8 cellular contexts compared by ENCODE assay signal in the genomic region with DNA sequence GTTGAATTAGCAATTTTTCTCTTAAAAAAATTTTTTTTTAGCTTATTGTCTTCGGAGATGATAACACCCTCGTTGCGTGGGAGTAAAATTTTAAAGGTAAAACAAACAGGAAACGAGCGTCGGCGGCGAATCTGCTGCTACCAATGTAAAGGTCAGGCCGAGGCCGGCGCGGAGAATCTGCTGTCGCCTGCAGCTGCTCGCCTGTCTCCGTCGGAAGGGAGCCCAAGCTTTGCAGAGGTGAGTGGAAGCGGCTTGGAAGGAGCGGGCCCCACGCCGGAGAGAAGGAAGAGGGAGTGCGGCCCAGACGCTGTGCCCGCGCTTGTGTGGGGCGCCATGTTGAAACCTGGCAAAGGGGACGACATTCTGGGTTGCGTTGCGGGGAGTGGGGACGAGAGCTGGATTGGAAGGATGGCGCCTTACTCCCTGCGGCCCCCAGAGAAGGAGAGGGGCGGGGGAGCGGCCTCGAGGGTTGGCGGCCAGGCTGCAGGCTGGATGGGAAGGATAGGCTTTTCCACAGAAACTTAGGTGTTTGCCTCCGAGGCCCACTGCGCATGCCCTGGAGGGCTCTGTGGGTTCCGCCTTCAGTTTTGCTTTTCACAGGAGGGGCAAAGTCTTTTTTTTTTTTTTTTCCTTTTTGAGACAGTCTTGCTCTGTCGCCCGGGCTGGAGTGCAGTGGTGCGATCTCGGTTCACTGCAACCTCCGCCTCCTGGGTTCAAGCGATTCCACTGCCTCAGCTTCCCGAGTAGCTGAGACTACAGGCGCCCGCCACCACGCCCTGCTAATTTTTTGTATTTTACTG. TPM values are rescaled to one million over a fixed set of nuclear protein-coding genes. Genes with fewer than 3 reads are reported as not detected.
DNase-seq lines count a peak whose midpoint lies in the region; ATAC-seq and TF ChIP-seq lines count a peak whose summit lies in the region.

A gene with protein sequence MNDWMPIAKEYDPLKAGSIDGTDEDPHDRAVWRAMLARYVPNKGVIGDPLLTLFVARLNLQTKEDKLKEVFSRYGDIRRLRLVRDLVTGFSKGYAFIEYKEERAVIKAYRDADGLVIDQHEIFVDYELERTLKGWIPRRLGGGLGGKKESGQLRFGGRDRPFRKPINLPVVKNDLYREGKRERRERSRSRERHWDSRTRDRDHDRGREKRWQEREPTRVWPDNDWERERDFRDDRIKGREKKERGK (plus strand): TSS at position 160 of the 800 bp plus-strand sequence. CDS start 7,402 bp downstream, outside the sequence.

- DNase-seq in A673 (ENCODE audit: low spot score) (peak; percentile 95), NCI-H69 (lab: John Stamatoyannopoulos, UW) (peak; percentile 97), dermis blood vessel endothelial cell (peak; percentile 89), left lung (peak; percentile 86 to 90)
- DNase-seq in activated CD4-positive, alpha-beta T cell treated with anti-CD3 and anti-CD28 coated beads, Interleukin-2, amount 50 U/mL, for 4 hours, result peak; percentile 77 to 82
- DNase-seq in stimulated activated CD4-positive, alpha-beta T cell treated with anti-CD3 and anti-CD28 coated beads, Interleukin-2, amount 100 ng/mL, for 24 hours, result peak; percentile 81 to 84

- H3K36me3 ChIP-seq in A673 (ENCODE audit: insufficient read depth, low read length, poor library complexity, severe bottlenecking) (no peaks in the 10 kb centered on the region), left lung (peaks cover 0 to 3% of the 10 kb centered on the region in 2 donors)

- POLR2A ChIA-PET in A673 (lab: Charles Lee; ENCODE audit: low non-redundant PET), result interaction anchor here (0.5 kb wide), 1 partner anchor 151 kb away, joined by 3 read pairs; no protein-coding TSS in a partner anchor

- H3K27me3 ChIP-seq in A673 (replicated peaks; ENCODE audit: insufficient read depth, low read depth, low read length, poor library complexity) (no peaks in the 10 kb centered on the region), left lung (no peaks in the 10 kb centered on the region)

- peak within 1 kb of the TSS; percentile 94 for H3K27ac ChIP-seq in A673 (ENCODE audit: low read depth, low read length, poor library complexity, severe bottlenecking)
- H3K27ac ChIP-seq in left lung, result peak within 1 kb of the TSS; percentile 99 to 100

- CTCF ChIA-PET in A673 (lab: Charles Lee), result no interaction called here

- H3K4me1 ChIP-seq in A673 (ENCODE audit: insufficient read depth, low read length, poor library complexity, severe bottlenecking), result peaks cover 5% of the 10 kb centered on the region
- H3K4me1 ChIP-seq in left lung, result peaks cover 0 to 20% of the 10 kb centered on the region in 2 donors

- 0 out of 2 replicates have a peak, but pooled peaks have one; percentile 16 for TF ChIP-seq CTCF in A673 (conservative IDR thresholded peaks at IDR 0.05; ENCODE audit: low read depth, low read length)
- TF ChIP-seq CTCF in left lung (IDR thresholded peaks at IDR 0.05), result no peak

- ATAC-seq in GM18867 (IDR thresholded peaks at IDR 0.05; ENCODE audit: unreplicated experiment) (peak; percentile 58), HG03378 (IDR thresholded peaks at IDR 0.05; ENCODE audit: unreplicated experiment) (peak; percentile 44), left lung (peak; percentile 88)

- intact Hi-C loops in A673 (cut with micrococcal nuclease; ENCODE audit: unreplicated experiment), result no loop called here
- intact Hi-C loops in left lung (cut with DNase I), result no loop called here

- BruUV-seq in A673 (replicated peaks; lab: Mats Ljungman, UMichigan), result TSS peak; percentile 93

- H3K4me3 ChIP-seq in A673 (ENCODE audit: low read depth, low read length, poor library complexity, severe bottlenecking) (peak within 1 kb of the TSS; percentile 54), left lung (peak within 1 kb of the TSS; percentile 59 to 72)

- H3K9me3 ChIP-seq in A673 (ENCODE audit: low read depth, low read length, poor library complexity, severe bottlenecking) (no peaks in the 10 kb centered on the region), left lung (no peaks in the 10 kb centered on the region)

RNA-seq across cellular contexts. Expression of the gene that starts here (rescaled TPM):
- 19.1 and 20.6 TPM in 2 replicates for total RNA-seq in A673 (2021)
- total RNA-seq in dermis blood vessel endothelial cell, result 11.3 and 14.0 TPM in 2 replicates
- 10 to 100 TPM; 22.6 to 24.5 TPM for total RNA-seq in left lung

Comparison
In these comparisons a context has a peak if more than half of its experiments do, and no peak if none do; other contexts are left out.
1. Peak in every context shown above with its lines: DNase-seq, ATAC-seq, H3K4me3 ChIP-seq and H3K27ac ChIP-seq.